ENCODE assay signal across 29 cellular contexts in genomic region chr2:48146552-48146951, GRCh38.
DNase-seq lines count a peak whose midpoint lies in the region; ATAC-seq lines count a peak whose summit lies in the region.
"Had no signal": no experiment of that assay in that cellular context is flagged by ENCODE, and none has a peak within 500 bp of the region (broad histone marks: within the 10 kb centered on the region; RNA-seq: fewer than 3 reads in every experiment).

No MANE protein-coding gene starts in this region.

- H2BK120ac ChIP-seq in neuronal stem cell (ENCODE audit: low read depth, low read length), result no peak overlapping the region

- peaks cover 0 to 1% (median 0%) of the 10 kb centered on the region in 3 experiments for H3K27me3 ChIP-seq in neuronal stem cell (ENCODE audit: control insufficient read depth in 3 of 3, insufficient read depth in 3 of 3, low read depth in 1 of 3, low read length in 3 of 3)
- H3K27me3 ChIP-seq: adrenal gland, brain microvascular endothelial cell, MG63, ovary, upper lobe of left lung had no signal

- H3K27me3 Mint-ChIP-seq in activated T-cell treated with anti-CD3 and anti-CD28 coated beads, Interleukin-2, amount 50 U/mL, for 72 hours (ENCODE audit: low read depth), result no peaks in the 10 kb centered on the region
- H3K27me3 Mint-ChIP-seq in central memory CD8-positive, alpha-beta T cell, result no peaks in the 10 kb centered on the region

- H3K27ac Mint-ChIP-seq in activated T-cell treated with anti-CD3 and anti-CD28 coated beads, Interleukin-2, amount 50 U/mL, for 72 hours, result peak overlapping the region; percentile 87
- peak overlapping the region; percentile 89 for H3K27ac Mint-ChIP-seq in central memory CD8-positive, alpha-beta T cell (ENCODE audit: low read depth)
- H3K27ac Mint-ChIP-seq: mesothelial cell of epicardium, WTC11 had no signal

- H3K23ac ChIP-seq in neuronal stem cell (ENCODE audit: low read depth, low read length, poor library complexity), result no peak overlapping the region

- H3K4me3 Mint-ChIP-seq in activated T-cell treated with anti-CD3 and anti-CD28 coated beads, Interleukin-2, amount 50 U/mL, for 72 hours, result peak overlapping the region; percentile 14 to 31
- peak overlapping the region; percentile 31 for H3K4me3 Mint-ChIP-seq in central memory CD8-positive, alpha-beta T cell
- H3K4me3 Mint-ChIP-seq: mesothelial cell of epicardium; naive thymus-derived CD8-positive, alpha-beta T cell; WTC11 had no signal

- H4K8ac ChIP-seq in neuronal stem cell (ENCODE audit: low read depth, low read length), result no peak overlapping the region

- H3K36me3 ChIP-seq in KOPT-K1 (ENCODE audit: insufficient read depth, low read length) (no peaks in the 10 kb centered on the region), neuronal stem cell (replicated peaks in 1 of 2; ENCODE audit: control insufficient read depth in 2 of 2, insufficient read depth in 2 of 2, low read length in 2 of 2) (no peaks in the 10 kb centered on the region)
- H3K36me3 ChIP-seq: adrenal gland, brain microvascular endothelial cell, MG63, ovary, upper lobe of left lung had no signal

- H2AFZ ChIP-seq in neuronal stem cell (ENCODE audit: low read length), result peak overlapping the region; percentile 23

- H2BK15ac ChIP-seq in neuronal stem cell (ENCODE audit: low read length), result no peak overlapping the region

- H3K14ac ChIP-seq in neuronal stem cell (ENCODE audit: low read length), result peak overlapping the region; percentile 47

- no peak overlapping the region for H3K4me3 ChIP-seq in neuronal stem cell (ENCODE audit: low read length in 2 of 2)
- H3K4me3 ChIP-seq: adrenal gland, MG63, ovary, upper lobe of left lung had no signal

- no peak overlapping the region for H2AK5ac ChIP-seq in neuronal stem cell (ENCODE audit: low read depth, low read length)

- H3K79me1 ChIP-seq in neuronal stem cell (ENCODE audit: low read depth, low read length), result no peaks in the 10 kb centered on the region

- H3K18ac ChIP-seq in neuronal stem cell (ENCODE audit: low read length), result no peak overlapping the region

- no peak overlapping the region for H2BK5ac ChIP-seq in neuronal stem cell (ENCODE audit: low read length)

- H3K9ac ChIP-seq in neuronal stem cell (ENCODE audit: low read depth, low read length, poor library complexity), result no peak overlapping the region

- ATAC-seq in activated T-cell treated with anti-CD3 and anti-CD28 coated beads, Interleukin-2, amount 50 U/mL, for 72 hours (replicated peaks in 1 of 2), result peak in 1 of 2 donors; percentile 18
- peak; percentile 64 for ATAC-seq in central memory CD8-positive, alpha-beta T cell (replicated peaks; ENCODE audit: extremely low read depth, poor library complexity, severe bottlenecking)
- no peak for ATAC-seq in HG02571 (IDR thresholded peaks at IDR 0.05; ENCODE audit: unreplicated experiment)
- ATAC-seq in esophagus mucosa, result no peak
- no peak for ATAC-seq in HG03139 (IDR thresholded peaks at IDR 0.05; ENCODE audit: unreplicated experiment)
- ATAC-seq: left ventricle myocardium superior; naive thymus-derived CD8-positive, alpha-beta T cell; PC-3; Right ventricle myocardium inferior; WTC11 had no signal

- H3K4me1 ChIP-seq in neuronal stem cell (ENCODE audit: control insufficient read depth in 2 of 2, insufficient read depth in 1 of 2, low read depth in 1 of 2, low read length in 2 of 2), result peaks cover 2 to 3% of the 10 kb centered on the region in 2 donors

- H3K4me2 ChIP-seq in neuronal stem cell (ENCODE audit: insufficient read depth, low read length, poor library complexity, severe bottlenecking), result no peak overlapping the region

- DNase-seq in activated T-cell treated with anti-CD3 and anti-CD28 coated beads, Interleukin-2, amount 50 U/mL, for 72 hours, result no peak
- DNase-seq in activated T-cell treated with anti-CD3 and anti-CD28 coated beads for 4 hours (no peak), neuronal stem cell (ENCODE audit: low spot score) (no peak)
- no peak for DNase-seq in central memory CD8-positive, alpha-beta T cell (ENCODE audit: low spot score in 2 of 2)
- DNase-seq: ACHN; activated CD4-positive, alpha-beta T cell treated with anti-CD3 and anti-CD28 coated beads, Interleukin-2, amount 50 U/mL, for 48 hours; activated effector memory CD4-positive, alpha-beta T cell treated with anti-CD3 and anti-CD28 coated beads, Interleukin-2, amount 50 U/mL, for 16 hours; adrenal gland; islet precursor cell; left ventricle myocardium superior; MG63; naive thymus-derived CD8-positive, alpha-beta T cell; NCI-H1436 treated with DMSO at 0.1 percent for 48 hours; NCI-H510A; ovary; PC-3; small intestine; stimulated activated CD4-positive, alpha-beta T cell treated with anti-CD3 and anti-CD28 coated beads, Interleukin-1b, Interleukin-23, amount 100 ng/mL, for 48 hours; substantia nigra; T1000 had no signal

- H3K27ac ChIP-seq in KOPT-K1 (ENCODE audit: low read depth, low read length, poor library complexity, severe bottlenecking), result peak overlapping the region; percentile 65
- H3K27ac ChIP-seq in neuronal stem cell (replicated peaks; ENCODE audit: low read length), result no peak overlapping the region
- H3K27ac ChIP-seq: adrenal gland, brain microvascular endothelial cell, ovary had no signal

- H3K4ac ChIP-seq in neuronal stem cell (ENCODE audit: low read length), result no peak overlapping the region

- WGBS in neuronal stem cell (ENCODE audit: extremely low coverage in 2 of 2, insufficient read length in 2 of 2, insufficient replicate concordance in 1 of 2), 2 donors, result no CpG with 5 or more reads among the region's 6 CpGs

- H3K4me1 Mint-ChIP-seq in activated T-cell treated with anti-CD3 and anti-CD28 coated beads, Interleukin-2, amount 50 U/mL, for 72 hours (ENCODE audit: low read depth), result peaks cover 27% of the 10 kb centered on the region
- H3K4me1 Mint-ChIP-seq in central memory CD8-positive, alpha-beta T cell, result peaks cover 23% of the 10 kb centered on the region
- H3K4me1 Mint-ChIP-seq: mesothelial cell of epicardium had no signal

- no peak overlapping the region for H4K91ac ChIP-seq in neuronal stem cell (ENCODE audit: low read depth, low read length, poor library complexity)

- H3K36me3 Mint-ChIP-seq in activated T-cell treated with anti-CD3 and anti-CD28 coated beads, Interleukin-2, amount 50 U/mL, for 72 hours (ENCODE audit: insufficient read depth in 2 of 2), result no peaks in the 10 kb centered on the region
- no peaks in the 10 kb centered on the region for H3K36me3 Mint-ChIP-seq in central memory CD8-positive, alpha-beta T cell (ENCODE audit: insufficient read depth)
- H3K36me3 Mint-ChIP-seq: mesothelial cell of epicardium, WTC11 had no signal

- H3K9me3 Mint-ChIP-seq in activated T-cell treated with anti-CD3 and anti-CD28 coated beads, Interleukin-2, amount 50 U/mL, for 72 hours, result peaks cover 0 to under 1% of the 10 kb centered on the region in 2 donors
- H3K9me3 Mint-ChIP-seq in central memory CD8-positive, alpha-beta T cell, result no peaks in the 10 kb centered on the region
- H3K9me3 Mint-ChIP-seq: naive thymus-derived CD8-positive, alpha-beta T cell had no signal

- no peaks in the 10 kb centered on the region for H3K9me3 ChIP-seq in KOPT-K1 (ENCODE audit: insufficient read depth, low read length, poor library complexity, severe bottlenecking)
- no peaks in the 10 kb centered on the region for H3K9me3 ChIP-seq in neuronal stem cell (replicated peaks in 1 of 2; ENCODE audit: control insufficient read depth in 2 of 2, insufficient read depth in 1 of 2, low read depth in 1 of 2, low read length in 2 of 2)
- H3K9me3 ChIP-seq: adrenal gland, MG63, ovary, upper lobe of left lung had no signal

- no peak overlapping the region for H2BK12ac ChIP-seq in neuronal stem cell (ENCODE audit: low read length)
